ENCODE assay signal across 25 cellular contexts in genomic region chr14:98176910-98177309, GRCh38.
A peak's percentile ranks its signal among the peaks of the same experiment; 100 is the strongest.
DNase-seq lines count a peak whose midpoint lies in the region; ATAC-seq and TF ChIP-seq lines count a peak whose summit lies in the region.
"Had no signal": no experiment of that assay in that cellular context is flagged by ENCODE, and none has a peak within 500 bp of the region (broad histone marks: within the 10 kb centered on the region; RNA-seq: fewer than 3 reads in every experiment).

No MANE protein-coding gene starts in this region.

- no peak for DNase-seq in activated CD4-positive, CD25-positive, alpha-beta regulatory T cell treated with anti-CD3 and anti-CD28 coated beads, Interleukin-2, amount 50 U/mL, for 72 hours
- DNase-seq in CD4-positive, CD25-positive, alpha-beta regulatory T cell = no peak
- no peak for DNase-seq in activated CD4-positive, alpha-beta memory T cell treated with anti-CD3 and anti-CD28 coated beads for 36 hours
- DNase-seq in central memory CD8-positive, alpha-beta T cell (ENCODE audit: low spot score in 2 of 2) = no peak
- DNase-seq in GM23248 = no peak
- no peak for DNase-seq in adrenal gland
- DNase-seq in RWPE1 (ENCODE audit: low spot score) = no peak
- DNase-seq: AML-193, COR-L47, DMS79, head of caudate nucleus, HFFc6, lower lobe of right lung, mucosa of descending colon, NCI-H1092, NCI-H1930, NCI-H2227 treated with DMSO at 0.1 percent for 48 hours, NCI-H69, sigmoid colon, T1000 had no signal

- H3K27ac ChIP-seq in CD4-positive, CD25-positive, alpha-beta regulatory T cell (ENCODE audit: insufficient read depth, low read length, poor library complexity, severe bottlenecking) = peak overlapping the region; percentile 77
- H3K27ac ChIP-seq in GM23248 (no peak overlapping the region), adrenal gland (no peak overlapping the region), RWPE1 (no peak overlapping the region)
- H3K27ac ChIP-seq: epithelial cell of prostate, lower lobe of right lung, prostate gland, sigmoid colon, SK-N-MC had no signal

- no peaks in the 10 kb centered on the region for H3K9me2 ChIP-seq in GM23248 (ENCODE audit: insufficient read depth)

- H2AFZ ChIP-seq in GM23248 = no peak overlapping the region

- no peaks in the 10 kb centered on the region for H4K20me1 ChIP-seq in GM23248 (ENCODE audit: insufficient read depth)

- H3K36me3 ChIP-seq in CD4-positive, CD25-positive, alpha-beta regulatory T cell (ENCODE audit: control insufficient read depth, insufficient read depth, low read length) = no peaks in the 10 kb centered on the region
- no peaks in the 10 kb centered on the region for H3K36me3 ChIP-seq in GM23248 (ENCODE audit: low read depth)
- no peaks in the 10 kb centered on the region for H3K36me3 ChIP-seq in adrenal gland (replicated peaks in 1 of 2)
- H3K36me3 ChIP-seq: lower lobe of right lung, prostate gland, sigmoid colon had no signal

- no peak overlapping the region for H3K4me2 ChIP-seq in GM23248 (ENCODE audit: unreplicated experiment)

- intact Hi-C loops in activated CD4-positive, alpha-beta memory T cell treated with anti-CD3 and anti-CD28 coated beads for 36 hours (cut with micrococcal nuclease) = loop anchor here (1.0 to 10.0 kb wide), 11 partner anchors 8 to 1090 kb away; no protein-coding TSS in a partner anchor
- intact Hi-C loops in adrenal gland (cut with DNase I) = no loop called here

- in situ Hi-C loops in GM23248 (cut with MboI) = no loop called here

- H3K9ac ChIP-seq in GM23248 = no peak overlapping the region

- no peak overlapping the region for H3K4me3 ChIP-seq in CD4-positive, CD25-positive, alpha-beta regulatory T cell (ENCODE audit: low read depth, low read length)
- H3K4me3 ChIP-seq in GM23248 (no peak overlapping the region), adrenal gland (no peak overlapping the region)
- H3K4me3 ChIP-seq: lower lobe of right lung, mucosa of descending colon, prostate gland, sigmoid colon, SK-N-MC had no signal

- ATAC-seq in activated CD4-positive, CD25-positive, alpha-beta regulatory T cell treated with anti-CD3 and anti-CD28 coated beads, Interleukin-2, amount 50 U/mL, for 24 hours = peak; percentile 27 to 32
- no peak for ATAC-seq in CD4-positive, CD25-positive, alpha-beta regulatory T cell (ENCODE audit: low read depth in 2 of 2)
- no peak for ATAC-seq in central memory CD8-positive, alpha-beta T cell (replicated peaks; ENCODE audit: extremely low read depth, poor library complexity, severe bottlenecking)
- ATAC-seq: lower lobe of right lung, mucosa of descending colon had no signal

- H3K27ac Mint-ChIP-seq in CD4-positive, CD25-positive, alpha-beta regulatory T cell = peak overlapping the region; percentile 93 to 99 (median 98)
- H3K27ac Mint-ChIP-seq in activated CD4-positive, alpha-beta memory T cell treated with anti-CD3 and anti-CD28 coated beads for 36 hours = peak overlapping the region; percentile 98
- H3K27ac Mint-ChIP-seq in central memory CD8-positive, alpha-beta T cell (ENCODE audit: low read depth) = peak overlapping the region; percentile 91
- H3K27ac Mint-ChIP-seq: HFFc6, type B pancreatic cell had no signal

- peaks cover 64 to 96% (median 82%) of the 10 kb centered on the region in 4 donors for H3K4me1 Mint-ChIP-seq in CD4-positive, CD25-positive, alpha-beta regulatory T cell
- H3K4me1 Mint-ChIP-seq in activated CD4-positive, alpha-beta memory T cell treated with anti-CD3 and anti-CD28 coated beads for 36 hours (ENCODE audit: low read depth) = peaks cover 95% of the 10 kb centered on the region
- peaks cover 64% of the 10 kb centered on the region for H3K4me1 Mint-ChIP-seq in central memory CD8-positive, alpha-beta T cell

- peak overlapping the region; percentile 65 to 68 (median 66) for H3K4me3 Mint-ChIP-seq in CD4-positive, CD25-positive, alpha-beta regulatory T cell
- H3K4me3 Mint-ChIP-seq in activated CD4-positive, alpha-beta memory T cell treated with anti-CD3 and anti-CD28 coated beads for 36 hours = peak overlapping the region; percentile 43
- no peak overlapping the region for H3K4me3 Mint-ChIP-seq in central memory CD8-positive, alpha-beta T cell
- H3K4me3 Mint-ChIP-seq: HFFc6, type B pancreatic cell had no signal

- no peaks in the 10 kb centered on the region for H3K27me3 Mint-ChIP-seq in CD4-positive, CD25-positive, alpha-beta regulatory T cell
- no peaks in the 10 kb centered on the region for H3K27me3 Mint-ChIP-seq in activated CD4-positive, alpha-beta memory T cell treated with anti-CD3 and anti-CD28 coated beads for 36 hours
- no peaks in the 10 kb centered on the region for H3K27me3 Mint-ChIP-seq in central memory CD8-positive, alpha-beta T cell

- peaks cover 82% of the 10 kb centered on the region for H3K4me1 ChIP-seq in CD4-positive, CD25-positive, alpha-beta regulatory T cell (ENCODE audit: control insufficient read depth, insufficient read depth, low read length, poor library complexity, severe bottlenecking)
- H3K4me1 ChIP-seq in GM23248 (ENCODE audit: insufficient read depth) (no peaks in the 10 kb centered on the region), adrenal gland (replicated peaks in 1 of 2) (no peaks in the 10 kb centered on the region)
- H3K4me1 ChIP-seq: lower lobe of right lung, prostate gland, sigmoid colon had no signal

- POLR2A ChIA-PET in activated CD4-positive, alpha-beta memory T cell treated with anti-CD3 and anti-CD28 coated beads for 36 hours (lab: Charles Lee) = interaction anchor here (0.6 to 2.6 kb wide), 3 partner anchors 13 to 1091 kb away, joined by 3 to 18 read pairs (median 6); no protein-coding TSS in a partner anchor
- POLR2A ChIA-PET in RWPE1 (lab: Yijun Ruan, JAX; ENCODE audit: low non-redundant PET) = no interaction called here

- H3K9me3 Mint-ChIP-seq in CD4-positive, CD25-positive, alpha-beta regulatory T cell = no peaks in the 10 kb centered on the region
- H3K9me3 Mint-ChIP-seq in activated CD4-positive, alpha-beta memory T cell treated with anti-CD3 and anti-CD28 coated beads for 36 hours = no peaks in the 10 kb centered on the region
- no peaks in the 10 kb centered on the region for H3K9me3 Mint-ChIP-seq in central memory CD8-positive, alpha-beta T cell
- H3K9me3 Mint-ChIP-seq: type B pancreatic cell had no signal

- H3K9me3 ChIP-seq in CD4-positive, CD25-positive, alpha-beta regulatory T cell (ENCODE audit: control insufficient read depth in 2 of 2, low read length in 2 of 2) = no peaks in the 10 kb centered on the region
- no peaks in the 10 kb centered on the region for H3K9me3 ChIP-seq in GM23248 (ENCODE audit: low read depth)
- no peaks in the 10 kb centered on the region for H3K9me3 ChIP-seq in adrenal gland (replicated peaks in 1 of 3)
- H3K9me3 ChIP-seq: lower lobe of right lung, mucosa of descending colon, prostate gland had no signal

- no peak for TF ChIP-seq POLR2A in adrenal gland (IDR thresholded peaks at IDR 0.05)

- no peaks in the 10 kb centered on the region for H3K79me2 ChIP-seq in GM23248 (ENCODE audit: insufficient read depth)

- WGBS in GM23248 (ENCODE audit: low coverage in 1 of 2, low lambda C conversion rate in 2 of 2, missing lambda C conversion rate in 2 of 2), 2 experiments = 21 to 32% methylated on average over 3 of the region's 3 CpGs
- 60 to 73% (median 65%) methylated on average over 3 of the region's 3 CpGs for WGBS in adrenal gland, 4 donors

- H3K27me3 ChIP-seq in CD4-positive, CD25-positive, alpha-beta regulatory T cell (ENCODE audit: control insufficient read depth, insufficient read depth, low read length) = no peaks in the 10 kb centered on the region
- H3K27me3 ChIP-seq in GM23248 (replicated peaks; ENCODE audit: insufficient read depth) (no peaks in the 10 kb centered on the region), adrenal gland (no peaks in the 10 kb centered on the region)
- H3K27me3 ChIP-seq: sigmoid colon had no signal

- H3F3A ChIP-seq in GM23248 (ENCODE audit: insufficient read depth) = no peaks in the 10 kb centered on the region

- peaks cover 4% of the 10 kb centered on the region for H3K36me3 Mint-ChIP-seq in CD4-positive, CD25-positive, alpha-beta regulatory T cell
- H3K36me3 Mint-ChIP-seq in activated CD4-positive, alpha-beta memory T cell treated with anti-CD3 and anti-CD28 coated beads for 36 hours = peaks cover 6% of the 10 kb centered on the region
- H3K36me3 Mint-ChIP-seq in central memory CD8-positive, alpha-beta T cell (ENCODE audit: insufficient read depth) = peaks cover 2% of the 10 kb centered on the region
- H3K36me3 Mint-ChIP-seq: type B pancreatic cell had no signal

- CTCF ChIA-PET in activated CD4-positive, alpha-beta memory T cell treated with anti-CD3 and anti-CD28 coated beads for 36 hours (lab: Charles Lee) = interaction anchor here (1.2 kb wide), 1 partner anchor 1090 kb away, joined by 4 read pairs; no protein-coding TSS in a partner anchor
- CTCF ChIA-PET in RWPE1 (lab: Yijun Ruan, JAX) = no interaction called here

- no peak for TF ChIP-seq CTCF in adrenal gland (IDR thresholded peaks at IDR 0.05)
- no peak for TF ChIP-seq CTCF in RWPE1 (conservative IDR thresholded peaks at IDR 0.05; ENCODE audit: low read depth)

Comparison
In these comparisons a context has a peak if more than half of its experiments do, and no peak if none do; other contexts are left out.
1. ATAC-seq: peak in activated CD4-positive, CD25-positive, alpha-beta regulatory T cell treated with anti-CD3 and anti-CD28 coated beads, Interleukin-2, amount 50 U/mL, for 24 hours (2 of 2); none in CD4-positive, CD25-positive, alpha-beta regulatory T cell (0 of 2) and central memory CD8-positive, alpha-beta T cell (single experiment).
2. Peak in every context shown above with its lines, with median percentiles within 50 percentile points of each other: H3K27ac Mint-ChIP-seq.